Comparison of ENCODE assay signal across 26 cellular contexts in the genomic region with DNA sequence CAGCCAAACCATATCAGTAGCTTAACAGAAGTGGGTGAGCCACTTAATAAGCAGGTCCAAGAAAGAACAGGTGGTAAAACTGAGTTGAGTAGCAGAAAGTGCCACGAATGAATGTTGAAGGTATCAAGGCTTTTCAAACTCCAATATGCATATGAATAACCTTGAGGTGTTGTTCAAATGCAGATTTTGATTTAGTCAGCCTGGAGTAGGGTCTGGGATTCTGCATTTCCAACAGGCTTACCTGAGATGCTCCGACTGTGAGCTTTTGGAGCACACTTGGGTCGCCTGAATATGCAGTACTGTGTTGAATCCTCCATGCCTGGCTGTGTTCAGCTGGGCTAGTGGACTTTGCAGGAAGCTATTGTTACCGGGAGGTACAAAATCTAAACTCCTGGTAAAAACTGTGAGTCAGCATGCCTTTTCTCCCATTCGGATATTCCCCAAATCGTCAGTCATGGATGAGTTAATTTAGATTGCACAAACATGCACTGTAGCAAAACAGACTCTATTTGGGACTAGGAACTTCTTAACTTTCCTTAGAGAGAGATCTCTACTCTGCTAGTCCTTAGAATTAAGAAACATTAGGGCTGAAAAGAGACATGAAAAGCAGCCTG.
"Had no signal": no experiment of that assay in that cellular context is flagged by ENCODE, and none has a peak within 500 bp of the region (broad histone marks: within the 10 kb centered on the region; RNA-seq: fewer than 3 reads in every experiment).

No MANE protein-coding gene starts in this region.

- H3K36me3 Mint-ChIP-seq: activated naive CD8-positive, alpha-beta T cell; natural killer cell had no signal

- H3K4me1 Mint-ChIP-seq: activated B cell treated with CpG ODN at 0.5 μM for 24 hours had no signal

- H3K27me3 Mint-ChIP-seq: activated naive CD8-positive, alpha-beta T cell; stimulated activated naive CD8-positive, alpha-beta T cell treated with anti-CD3 and anti-CD28 coated beads, Interleukin-15, amount 100 ng/mL, for 72 hours had no signal

- H3K4me2 ChIP-seq: hepatocyte had no signal

- H3K27ac ChIP-seq: hepatocyte, ovary, psoas muscle, right lobe of liver, suprapubic skin, transverse colon, uterus had no signal

- H3K27ac Mint-ChIP-seq: activated B cell treated with CpG ODN at 0.5 μM for 24 hours; activated CD8-positive, alpha-beta T cell treated with anti-CD3 and anti-CD28 coated beads, Interleukin-2, amount 10 ng/mL, durations not matched to agents 7 days and 5 days; activated naive CD8-positive, alpha-beta T cell; natural killer cell; stimulated activated naive CD8-positive, alpha-beta T cell treated with anti-CD3 and anti-CD28 coated beads, Interleukin-15, amount 100 ng/mL, for 72 hours; T-helper 2 cell treated with Interferon-gamma antibody and Interleukin-4, amounts not matched to agents 5 μg/mL and 100 μg/mL, for 36 hours had no signal

- H2AFZ ChIP-seq: hepatocyte had no signal

- DNase-seq: activated B cell treated with CpG ODN at 0.5 μM for 24 hours; activated CD4-positive, alpha-beta T cell treated with anti-CD3 and anti-CD28 coated beads for 48 hours; activated CD8-positive, alpha-beta T cell treated with anti-CD3 and anti-CD28 coated beads, Interleukin-2, amount 10 ng/mL, durations not matched to agents 7 days and 5 days; activated gamma-delta T cell; activated T-cell treated with anti-CD3 and anti-CD28 coated beads, Interleukin-2, amount 50 U/mL, for 4 hours; amygdala; dermis blood vessel endothelial cell; effector memory CD4-positive, alpha-beta T cell; foreskin fibroblast; left ventricle myocardium superior; mesenchymal stem cell; natural killer cell; ovary; psoas muscle; right lobe of liver; small intestine; stimulated activated CD4-positive, alpha-beta T cell treated with anti-CD3 and anti-CD28 coated beads, Interleukin-15, amount 100 ng/mL, for 24 hours; stimulated activated CD4-positive, alpha-beta T cell treated with anti-CD3 and anti-CD28 coated beads, Interleukin-2, amount 100 ng/mL, for 48 hours; stimulated activated naive CD8-positive, alpha-beta T cell treated with anti-CD3 and anti-CD28 coated beads, Interleukin-15, amount 100 ng/mL, for 72 hours; transverse colon; uterus had no signal

- H3K36me3 ChIP-seq: ovary, right lobe of liver, suprapubic skin, transverse colon, uterus had no signal

- H3K4me1 ChIP-seq: psoas muscle, right lobe of liver, suprapubic skin, transverse colon, uterus had no signal

- H3K79me2 ChIP-seq: hepatocyte had no signal

- H3K4me3 ChIP-seq: hepatocyte, ovary, psoas muscle, right lobe of liver, suprapubic skin, transverse colon, uterus had no signal

- ATAC-seq: activated CD8-positive, alpha-beta T cell treated with anti-CD3 and anti-CD28 coated beads, Interleukin-2, amount 10 ng/mL, durations not matched to agents 7 days and 5 days; activated T-cell treated with anti-CD3 and anti-CD28 coated beads, Interleukin-2, amount 50 U/mL, for 4 hours; left ventricle myocardium superior; natural killer cell; psoas muscle; right lobe of liver; stimulated activated naive CD8-positive, alpha-beta T cell treated with anti-CD3 and anti-CD28 coated beads, Interleukin-15, amount 100 ng/mL, for 72 hours had no signal

- H3K27me3 ChIP-seq: ovary, right lobe of liver, uterus had no signal

- H3K9me3 ChIP-seq: ovary, psoas muscle, right lobe of liver, suprapubic skin, transverse colon, uterus had no signal

- H3K9me3 Mint-ChIP-seq: activated B cell treated with CpG ODN at 0.5 μM for 24 hours; activated T-cell treated with anti-CD3 and anti-CD28 coated beads, Interleukin-2, amount 50 U/mL, for 4 hours; natural killer cell; T-helper 2 cell treated with Interferon-gamma antibody and Interleukin-4, amounts not matched to agents 5 μg/mL and 100 μg/mL, for 36 hours had no signal

- FAIRE-seq: endothelial cell of umbilical vein, small intestine had no signal

- H3K4me3 Mint-ChIP-seq: activated B cell treated with CpG ODN at 0.5 μM for 24 hours; activated CD8-positive, alpha-beta T cell treated with anti-CD3 and anti-CD28 coated beads, Interleukin-2, amount 10 ng/mL, durations not matched to agents 7 days and 5 days; activated naive CD8-positive, alpha-beta T cell; activated T-cell treated with anti-CD3 and anti-CD28 coated beads, Interleukin-2, amount 50 U/mL, for 4 hours; natural killer cell; stimulated activated naive CD8-positive, alpha-beta T cell treated with anti-CD3 and anti-CD28 coated beads, Interleukin-15, amount 100 ng/mL, for 72 hours; T-helper 2 cell treated with Interferon-gamma antibody and Interleukin-4, amounts not matched to agents 5 μg/mL and 100 μg/mL, for 36 hours had no signal
